22 cellular contexts compared by ENCODE assay signal in genomic region chr15:83289160-83289559, GRCh38. TPM values are rescaled to one million over a fixed set of nuclear protein-coding genes. Genes with fewer than 3 reads are reported as not detected.
DNase-seq lines count a peak whose midpoint lies in the region; ATAC-seq, FAIRE-seq and TF ChIP-seq lines count a peak whose summit lies in the region.
"Had no signal": no experiment of that assay in that cellular context is flagged by ENCODE, and none has a peak within 500 bp of the region (broad histone marks: within the 10 kb centered on the region; RNA-seq: fewer than 3 reads in every experiment).

No MANE protein-coding gene starts in this region.

- H3K27me3 ChIP-seq in GM23338 (ENCODE audit: insufficient read depth) (peaks cover 33% of the 10 kb centered on the region), SJSA1 (replicated peaks) (no peaks in the 10 kb centered on the region)
- H3K27me3 ChIP-seq: right lobe of liver had no signal

- no peak for TF ChIP-seq CTCF in A549 (IDR thresholded peaks at IDR 0.05)
- no peak for TF ChIP-seq CTCF in GM23338 (conservative IDR thresholded peaks at IDR 0.05; ENCODE audit: low read depth in 2 of 2)

- WGBS in A549 (ENCODE audit: missing lambda C conversion rate), result 78% methylated on average over 1 of the region's 1 CpG

- no peak overlapping the region for H3K4me3 Mint-ChIP-seq in GM23338
- H3K4me3 Mint-ChIP-seq: effector memory CD8-positive, alpha-beta T cell; naive B cell had no signal

- H3K9me3 Mint-ChIP-seq in GM23338, result no peaks in the 10 kb centered on the region; the same call in 2 of the 3 replicates
- H3K9me3 Mint-ChIP-seq: effector memory CD8-positive, alpha-beta T cell had no signal

- DNase-seq in A549 (ENCODE audit: low read depth in 1 of 2, low spot score in 1 of 2), result no peak
- no peak for DNase-seq in GM23338 (ENCODE audit: low spot score)
- no peak for DNase-seq in SJSA1 (ENCODE audit: low read depth in 1 of 2, low spot score in 2 of 2)
- DNase-seq in fibroblast of peridontal ligament (ENCODE audit: extremely low read depth), result peak; percentile 69
- DNase-seq in LoVo (ENCODE audit: low spot score), result no peak
- no peak for DNase-seq in H54 (ENCODE audit: insufficient read length, low spot score)
- DNase-seq: 8988T; activated gamma-delta T cell; effector memory CD8-positive, alpha-beta T cell; kidney; naive B cell; NCI-H1436; NCI-H526 treated with DMSO at 0.1 percent for 48 hours; right lobe of liver; stimulated activated naive CD4-positive, alpha-beta T cell treated with Interleukin-2 at 50 U/mL for 16 hours; T-helper 2 cell; transverse colon; WERI-Rb-1 had no signal

- peak overlapping the region; percentile 59; the same call in 1 of the 2 replicates for H2AFZ ChIP-seq in GM23338
- H2AFZ ChIP-seq: hepatocyte had no signal

- H3K9me3 ChIP-seq in A549 (no peaks in the 10 kb centered on the region), SJSA1 (replicated peaks) (no peaks in the 10 kb centered on the region; the same call in 1 of the 2 replicates)
- H3K9me3 ChIP-seq: right lobe of liver, transverse colon had no signal

- H3K9me2 ChIP-seq in GM23338 (ENCODE audit: insufficient read depth), result no peaks in the 10 kb centered on the region

- no peak for TF ChIP-seq RAD21 in A549 (conservative IDR thresholded peaks at IDR 0.05 in 1 of 2, IDR thresholded peaks at IDR 0.05 in 1 of 2)

- POLR2A ChIA-PET in A549 (lab: Yijun Ruan, JAX), result no interaction called here

- no peaks in the 10 kb centered on the region for H3K36me3 Mint-ChIP-seq in GM23338 (ENCODE audit: low read depth)
- H3K36me3 Mint-ChIP-seq: naive B cell had no signal

- H3K79me2 ChIP-seq in GM23338 (replicated peaks; ENCODE audit: insufficient read depth), result no peaks in the 10 kb centered on the region
- H3K79me2 ChIP-seq: hepatocyte had no signal

- H3F3A ChIP-seq in GM23338 (replicated peaks; ENCODE audit: low read depth), result no peaks in the 10 kb centered on the region

- H3K4me3 ChIP-seq in A549, result no peak overlapping the region
- H3K4me3 ChIP-seq in GM23338, result no peak overlapping the region
- H3K4me3 ChIP-seq in SJSA1, result no peak overlapping the region
- H3K4me3 ChIP-seq: hepatocyte, right lobe of liver, transverse colon had no signal

- no peaks in the 10 kb centered on the region for H4K20me1 ChIP-seq in GM23338 (replicated peaks; ENCODE audit: insufficient read depth)

- no peak for ATAC-seq in A549
- ATAC-seq in GM23338, result no peak
- ATAC-seq in GM21737 (IDR thresholded peaks at IDR 0.05; ENCODE audit: unreplicated experiment), result no peak
- ATAC-seq in HG03460 (IDR thresholded peaks at IDR 0.05; ENCODE audit: unreplicated experiment), result no peak
- ATAC-seq: effector memory CD8-positive, alpha-beta T cell; right lobe of liver had no signal

- H3K4me1 ChIP-seq in A549 (peaks cover 37% of the 10 kb centered on the region), GM23338 (ENCODE audit: insufficient read depth) (no peaks in the 10 kb centered on the region; the same call in 1 of the 2 replicates), SJSA1 (replicated peaks) (peaks cover 48% of the 10 kb centered on the region)
- H3K4me1 ChIP-seq: right lobe of liver had no signal

- peaks cover 17% of the 10 kb centered on the region; the same call in 2 of the 3 replicates for H3K4me1 Mint-ChIP-seq in GM23338

- peaks cover 27% of the 10 kb centered on the region for H3K27me3 Mint-ChIP-seq in GM23338 (ENCODE audit: insufficient read depth, low read depth, poor library complexity)

- CTCF ChIA-PET in A549 (lab: Yijun Ruan, JAX), result interaction anchor here (1.2 to 7.9 kb wide), 4 partner anchors 21 to 158 kb away, joined by 3 to 40 read pairs (median 4); partner anchors contain the start of gene SH3GL3

- FAIRE-seq in A549 (lab: Jason Lieb, UNC), result peak; percentile 18
- FAIRE-seq in H54 (lab: Jason Lieb, UNC), result no peak
- FAIRE-seq: kidney had no signal

- no peak for TF ChIP-seq EP300 in A549 (IDR thresholded peaks at IDR 0.05)

- no peak overlapping the region for H3K4me2 ChIP-seq in A549
- no peak overlapping the region for H3K4me2 ChIP-seq in GM23338
- H3K4me2 ChIP-seq: hepatocyte had no signal

- H3K27ac Mint-ChIP-seq in GM23338, result no peak overlapping the region
- H3K27ac Mint-ChIP-seq: effector memory CD8-positive, alpha-beta T cell had no signal

- H3K27ac ChIP-seq in A549 (peak overlapping the region in 1 of 2 experiments; percentile 69; a peak in 2 of 6 replicates), GM23338 (ENCODE audit: low read depth) (no peak overlapping the region), SJSA1 (0 out of 2 replicates have a peak overlapping the region, but pooled peaks have one; percentile 87)
- H3K27ac ChIP-seq: hepatocyte, right lobe of liver, transverse colon, WERI-Rb-1 had no signal

- TF ChIP-seq POLR2A in A549 (IDR thresholded peaks at IDR 0.05; ENCODE audit: low read length), result no peak
- TF ChIP-seq POLR2A in H54 (IDR thresholded peaks at IDR 0.05; ENCODE audit: low read depth, low read length), result no peak

- no peaks in the 10 kb centered on the region for H3K36me3 ChIP-seq in GM23338 (ENCODE audit: insufficient read depth)
- no peaks in the 10 kb centered on the region for H3K36me3 ChIP-seq in SJSA1
- H3K36me3 ChIP-seq: right lobe of liver, transverse colon, WERI-Rb-1 had no signal

TF ChIP-seq in A549, 52 proteins besides CTCF, POLR2A, EP300 and RAD21 (continues in another document):
- TF ChIP-seq BCL3 (IDR thresholded peaks at IDR 0.05) (no peak), NPAS2 (CRISPR knock-in tag; IDR thresholded peaks at IDR 0.05; ENCODE audit: borderline replicate concordance) (no peak), ELK1 (IDR thresholded peaks at IDR 0.05; ENCODE audit: low read depth, low read length) (no peak)

TF ChIP-seq in GM23338, 12 proteins besides CTCF, POLR2A, EP300 and RAD21 (continues in another document):
- TF ChIP-seq EZH2 (IDR thresholded peaks at IDR 0.05; ENCODE audit: low read depth, unreplicated experiment) (no peak), REST (IDR thresholded peaks at IDR 0.05; ENCODE audit: unreplicated experiment) (no peak), NANOG (IDR thresholded peaks at IDR 0.05; ENCODE audit: borderline replicate concordance) (no peak), JUNB (IDR thresholded peaks at IDR 0.05; ENCODE audit: unreplicated experiment) (no peak), ZNF114 (CRISPR knock-in tag; IDR thresholded peaks at IDR 0.05) (no peak), CREB1 (CRISPR knock-in tag; IDR thresholded peaks at IDR 0.05; ENCODE audit: low read depth) (no peak), ZNF331 (CRISPR knock-in tag; IDR thresholded peaks at IDR 0.05; ENCODE audit: low read depth) (no peak), EZH2phosphoT487 (IDR thresholded peaks at IDR 0.05; ENCODE audit: unreplicated experiment) (no peak)

RNA-seq across cellular contexts. Expression of gene BNC1, which starts 4.7 kb away (rescaled TPM):
- polyA plus RNA-seq in A549 (2011; rRNA removed) (0.34 and 0.44 TPM in 2 replicates), A549 (2017; fragmentation: RNase III; extraction: RNeasy Plus Mini Kit Qiagen cat#74134 plus additional on column Dnase treatment) (0.22 to 0.43 TPM (median 0.28 TPM) in 3 replicates), GM23338 (2016; fragmentation: Nextera tagmentation; extraction: Ambion mirVana) (0.26 and 0.28 TPM in 2 replicates)
- polyA plus RNA-seq in A549 (2012; cell fraction: cytosol; rRNA removed), result 0.21 and 0.32 TPM in 2 replicates
- 0.40 and 0.43 TPM in 2 replicates for polyA plus RNA-seq in A549 (2012; cell fraction: nucleus; rRNA removed)
- polyA minus RNA-seq in A549 (2011; rRNA and poly(A)+ RNA removed), result 0.78 and 1.3 TPM in 2 replicates
- 1.1 and 1.6 TPM in 2 replicates for total RNA-seq in GM23338 (2014; rRNA removed; shearing (Covaris generic))
- 10.5 and 12.1 TPM in 2 replicates for total RNA-seq in SJSA1 (2014; rRNA removed; shearing (Covaris generic))
- total RNA-seq: SK-MEL-5, transverse colon had no signal
